ENCODE assay signal across 39 cellular contexts in genomic region chr16:10590342-10590741, GRCh38. TPM values are rescaled to one million over a fixed set of nuclear protein-coding genes. Genes with fewer than 3 reads are reported as not detected.
"Had no signal": no experiment of that assay in that cellular context is flagged by ENCODE, and none has a peak within 500 bp of the region (broad histone marks: within the 10 kb centered on the region; RNA-seq: fewer than 3 reads in every experiment).

No MANE protein-coding gene starts in this region.

- H2AFZ ChIP-seq: PC-9 had no signal

- H3K9me3 ChIP-seq: adrenal gland, body of pancreas, breast epithelium, MG63 had no signal

- H3K4me1 ChIP-seq: adrenal gland, body of pancreas, breast epithelium had no signal

- H3K4me3 Mint-ChIP-seq: activated B cell treated with CpG ODN at 0.5 μM for 24 hours; activated CD4-positive, alpha-beta memory T cell treated with anti-CD3 and anti-CD28 coated beads for 36 hours; activated naive CD4-positive, alpha-beta T cell treated with anti-CD3 and anti-CD28 coated beads for 36 hours; activated T-cell treated with anti-CD3 and anti-CD28 coated beads, Interleukin-2, amount 50 U/mL, for 4 hours; activated T-helper 1 cell treated with anti-CD3 and anti-CD28 coated beads, Interleukin-12 subunit alpha, Interleukin-12 subunit beta, Interleukin-2, Interleukin-4 antibody, amounts not matched to agents 30 ng/mL and 10 ng/mL and 1 ng/mL, durations not matched to agents 14 hours and 24 hours and 36 hours had no signal

- H3K27ac Mint-ChIP-seq: activated B cell treated with CpG ODN at 0.5 μM for 24 hours; activated CD4-positive, alpha-beta memory T cell treated with anti-CD3 and anti-CD28 coated beads for 36 hours; activated naive CD4-positive, alpha-beta T cell treated with anti-CD3 and anti-CD28 coated beads for 36 hours; activated naive CD4-positive, alpha-beta T cell treated with anti-CD3 and anti-CD28 coated beads, Interleukin-2, amount 50 U/mL, for 72 hours; activated T-helper 1 cell treated with anti-CD3 and anti-CD28 coated beads, Interleukin-12 subunit alpha, Interleukin-12 subunit beta, Interleukin-2, Interleukin-4 antibody, amounts not matched to agents 30 ng/mL and 10 ng/mL and 1 ng/mL, durations not matched to agents 14 hours and 24 hours and 36 hours had no signal

- H3K27me3 ChIP-seq: adrenal gland, body of pancreas, breast epithelium had no signal

- FAIRE-seq: astrocyte, RCC 7860 had no signal

- H3K36me3 ChIP-seq: adrenal gland, breast epithelium, MG63 had no signal

- ATAC-seq: activated naive CD4-positive, alpha-beta T cell treated with anti-CD3 and anti-CD28 coated beads, Interleukin-2, amount 50 U/mL, for 72 hours; activated T-cell treated with anti-CD3 and anti-CD28 coated beads, Interleukin-2, amount 50 U/mL, for 4 hours; body of pancreas; Right ventricle myocardium inferior; SK-N-SH treated with all-trans-retinoic acid at 6 μM for 48 hours had no signal

- H3K4me2 ChIP-seq: PC-9 had no signal

- H3K4me3 ChIP-seq: adrenal gland, body of pancreas, breast epithelium, MG63, PC-9 had no signal

- DNase-seq: activated B cell treated with CpG ODN at 0.5 μM for 24 hours; activated CD4-positive, alpha-beta memory T cell treated with anti-CD3 and anti-CD28 coated beads for 36 hours; activated CD4-positive, alpha-beta T cell treated with anti-CD3 and anti-CD28 coated beads for 4 hours; activated CD4-positive, alpha-beta T cell treated with anti-CD3 and anti-CD28 coated beads, Interleukin-2, amount 50 U/mL, for 1 hour; activated CD4-positive, CD25-positive, alpha-beta regulatory T cell treated with anti-CD3 and anti-CD28 coated beads, Interleukin-2, amount 50 U/mL, for 72 hours; activated CD8-positive, alpha-beta memory T cell treated with anti-CD3 and anti-CD28 coated beads, Interleukin-2, amount 50 U/mL, for 4 hours; activated gamma-delta T cell treated with Interleukin-2 at 50 U/mL for 16 hours; activated naive CD4-positive, alpha-beta T cell treated with anti-CD3 and anti-CD28 coated beads for 36 hours; activated T-cell treated with anti-CD3 and anti-CD28 coated beads for 4 hours; activated T-cell treated with anti-CD3 and anti-CD28 coated beads, Interleukin-2, amount 50 U/mL, for 4 hours; adrenal gland; body of pancreas; caudate nucleus; Karpas-422; KBM-7; MG63; NCI-H1048; NCI-H1105 treated with DMSO at 0.1 percent for 48 hours; NCI-H1436; NCI-H1694; NCI-H1930; NCI-H2081 treated with DMSO at 0.1 percent for 48 hours; NCI-H345; NCI-H524 treated with DMSO at 0.1 percent for 48 hours; NK-92 treated with Interleukin-12 subunit alpha and Interleukin-12 subunit beta, amount 100 ng/mL, for 24 hours; PC-9; SIG-M5; T-helper 1 cell; T-helper 2 cell; T-helper 9 cell had no signal

- H3K27ac ChIP-seq: adrenal gland, body of pancreas, breast epithelium, PC-9, RWPE1, VCaP had no signal

- H3K36me3 Mint-ChIP-seq: activated CD4-positive, alpha-beta memory T cell treated with anti-CD3 and anti-CD28 coated beads for 36 hours; activated naive CD4-positive, alpha-beta T cell treated with anti-CD3 and anti-CD28 coated beads, Interleukin-2, amount 50 U/mL, for 72 hours had no signal

- H3K9me3 Mint-ChIP-seq: activated B cell treated with CpG ODN at 0.5 μM for 24 hours; activated CD4-positive, alpha-beta memory T cell treated with anti-CD3 and anti-CD28 coated beads for 36 hours; activated naive CD4-positive, alpha-beta T cell treated with anti-CD3 and anti-CD28 coated beads for 36 hours; activated naive CD4-positive, alpha-beta T cell treated with anti-CD3 and anti-CD28 coated beads, Interleukin-2, amount 50 U/mL, for 72 hours; activated T-cell treated with anti-CD3 and anti-CD28 coated beads, Interleukin-2, amount 50 U/mL, for 4 hours; activated T-helper 1 cell treated with anti-CD3 and anti-CD28 coated beads, Interleukin-12 subunit alpha, Interleukin-12 subunit beta, Interleukin-2, Interleukin-4 antibody, amounts not matched to agents 30 ng/mL and 10 ng/mL and 1 ng/mL, durations not matched to agents 14 hours and 24 hours and 36 hours had no signal

RNA-seq across cellular contexts. Expression of gene EMP2, which starts 9.9 kb away (rescaled TPM):
- total RNA-seq: activated B cell treated with CpG ODN at 0.5 μM for 24 hours; activated CD4-positive, alpha-beta memory T cell treated with anti-CD3 and anti-CD28 coated beads for 36 hours; activated naive CD4-positive, alpha-beta T cell treated with anti-CD3 and anti-CD28 coated beads for 36 hours; activated naive CD4-positive, alpha-beta T cell treated with anti-CD3 and anti-CD28 coated beads, Interleukin-2, amount 50 U/mL, for 72 hours; activated T-helper 1 cell treated with anti-CD3 and anti-CD28 coated beads, Interleukin-12 subunit alpha, Interleukin-12 subunit beta, Interleukin-2, Interleukin-4 antibody, amounts not matched to agents 30 ng/mL and 10 ng/mL and 1 ng/mL, durations not matched to agents 14 hours and 24 hours and 36 hours had no signal
